In genomic region chrX:153517941-153518834, GRCh38 we compare ENCODE assay signal across 2 cellular contexts.
TF ChIP-seq lines count a peak whose summit lies in the region.

No MANE protein-coding gene starts in this region.

TF ChIP-seq in SK-N-SH, 30 proteins besides CTCF, POLR2A, EP300 and RAD21:
- TF ChIP-seq NFIC (IDR thresholded peaks at IDR 0.05; ENCODE audit: borderline replicate concordance) (no peak), JUND (IDR thresholded peaks at IDR 0.05) (no peak), TEAD4 (IDR thresholded peaks at IDR 0.05; ENCODE audit: borderline replicate concordance, insufficient read depth) (no peak), FOXJ3 (CRISPR knock-in tag; IDR thresholded peaks at IDR 0.05) (no peak), CHD2 (IDR thresholded peaks at IDR 0.05; ENCODE audit: low read length, partially characterized antibody) (no peak), RFX5 (IDR thresholded peaks at IDR 0.05; ENCODE audit: low read length) (no peak), TAF1 (IDR thresholded peaks at IDR 0.05; ENCODE audit: borderline replicate concordance, low read depth, low read length) (no peak), MEF2A (IDR thresholded peaks at IDR 0.05; ENCODE audit: borderline replicate concordance, low read depth) (no peak), ZBTB33 (IDR thresholded peaks at IDR 0.05; ENCODE audit: borderline replicate concordance, low read depth) (no peak)

TF ChIP-seq in SK-N-SH treated with all-trans-retinoic acid at 6 μM for 48 hours, 23 proteins besides CTCF, POLR2A, EP300 and RAD21:
- no peak for TF ChIP-seq CREB5 (CRISPR knock-in tag; IDR thresholded peaks at IDR 0.05; ENCODE audit: low read depth)
